8 cellular contexts compared by ENCODE assay signal in the genomic region with DNA sequence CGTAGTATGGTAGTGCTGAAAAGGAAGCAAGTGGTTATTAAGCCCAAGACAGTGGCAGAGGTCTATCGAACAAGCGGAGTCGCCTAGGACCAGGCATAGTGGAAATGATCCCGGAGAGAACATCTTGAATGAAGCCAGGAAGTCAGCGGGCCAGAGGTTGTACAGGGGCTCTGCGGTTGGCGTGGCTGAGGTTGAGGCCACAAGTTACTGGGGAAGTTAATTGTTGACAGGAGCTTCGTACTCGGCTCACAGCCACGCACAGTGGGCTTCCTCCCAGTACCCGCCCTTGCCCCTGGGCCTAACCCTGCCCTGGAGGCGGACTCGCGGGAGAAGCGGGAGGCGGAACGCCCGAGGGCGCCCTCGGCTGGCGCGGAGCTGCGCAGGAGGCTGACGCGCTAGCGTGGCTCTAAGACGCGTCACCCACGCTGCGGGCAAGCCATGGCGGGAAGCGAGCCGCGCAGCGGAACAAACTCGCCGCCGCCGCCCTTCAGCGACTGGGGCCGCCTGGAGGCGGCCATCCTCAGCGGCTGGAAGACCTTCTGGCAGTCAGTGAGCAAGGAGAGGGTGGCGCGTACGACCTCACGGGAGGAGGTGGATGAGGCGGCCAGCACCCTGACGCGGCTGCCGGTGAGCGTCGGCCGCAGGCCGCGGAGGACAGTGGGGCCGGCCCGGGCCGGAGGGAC. TPM values are rescaled to one million over a fixed set of nuclear protein-coding genes. Genes with fewer than 3 reads are reported as not detected.
DNase-seq lines count a peak whose midpoint lies in the region; ATAC-seq, FAIRE-seq and TF ChIP-seq lines count a peak whose summit lies in the region.

A gene with protein sequence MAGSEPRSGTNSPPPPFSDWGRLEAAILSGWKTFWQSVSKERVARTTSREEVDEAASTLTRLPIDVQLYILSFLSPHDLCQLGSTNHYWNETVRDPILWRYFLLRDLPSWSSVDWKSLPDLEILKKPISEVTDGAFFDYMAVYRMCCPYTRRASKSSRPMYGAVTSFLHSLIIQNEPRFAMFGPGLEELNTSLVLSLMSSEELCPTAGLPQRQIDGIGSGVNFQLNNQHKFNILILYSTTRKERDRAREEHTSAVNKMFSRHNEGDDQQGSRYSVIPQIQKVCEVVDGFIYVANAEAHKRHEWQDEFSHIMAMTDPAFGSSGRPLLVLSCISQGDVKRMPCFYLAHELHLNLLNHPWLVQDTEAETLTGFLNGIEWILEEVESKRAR (plus strand): TSS at position 410 of the 683 bp plus-strand sequence. CDS start 29 bp downstream, at position 439.

- intact Hi-C loops in heart left ventricle (cut with DNase I) (loop anchor here in 8 of 10 donors (1.0 to 10.0 kb wide), 7 partner anchors 20 to 840 kb away; a partner anchor contains a TSS), prostate gland (cut with DNase I) (loop anchor here (2.0 kb wide), 1 partner anchor 68 kb away; no protein-coding TSS in a partner anchor)

- H3K9me3 ChIP-seq in adipocyte (ENCODE audit: control insufficient read depth, low read length) (no peaks in the 10 kb centered on the region), heart left ventricle (no peaks in the 10 kb centered on the region), prostate gland (no peaks in the 10 kb centered on the region)

- WGBS in heart left ventricle, 4 donors: 1 to 3% (median 1%) methylated on average over 28 to 60 of the region's 60 CpGs
- 2% methylated on average over 44 of the region's 60 CpGs for WGBS in prostate gland

- TF ChIP-seq POLR2A in GM12891 (IDR thresholded peaks at IDR 0.05; ENCODE audit: low read depth, low read length) (peak; percentile 86), heart left ventricle (IDR thresholded peaks at IDR 0.05) (peak in 1 of 2 donors; percentile 42), prostate gland (IDR thresholded peaks at IDR 0.05) (peak; percentile 30)

- H3K4me1 ChIP-seq in adipocyte (ENCODE audit: control insufficient read depth, insufficient read depth, low read length) (peaks cover 11% of the 10 kb centered on the region), heart left ventricle (peaks cover 0 to 25% (median 11%) of the 10 kb centered on the region in 12 donors), prostate gland (replicated peaks) (no peaks in the 10 kb centered on the region)

- peaks cover 18% of the 10 kb centered on the region for H3K36me3 ChIP-seq in adipocyte (ENCODE audit: control insufficient read depth, insufficient read depth, low read length, severe bottlenecking)
- H3K36me3 ChIP-seq in heart left ventricle: peaks cover 0 to 34% (median 24%) of the 10 kb centered on the region in 9 donors
- no peaks in the 10 kb centered on the region for H3K36me3 ChIP-seq in prostate gland

- TF ChIP-seq CTCF in heart left ventricle (IDR thresholded peaks at IDR 0.05) (peak; percentile 38 to 85 (median 56)), prostate gland (IDR thresholded peaks at IDR 0.05) (peak in 3 of 4 experiments; percentile 42 to 57 (median 54))

- no peaks in the 10 kb centered on the region for H3K27me3 ChIP-seq in adipocyte (replicated peaks; ENCODE audit: control insufficient read depth, insufficient read depth, low read length)
- H3K27me3 ChIP-seq in heart left ventricle: no peaks in the 10 kb centered on the region
- H3K27me3 ChIP-seq in prostate gland (replicated peaks; ENCODE audit: insufficient read depth): no peaks in the 10 kb centered on the region

- H3K27ac ChIP-seq in heart left ventricle (peak within 1 kb of the TSS; percentile 84 to 98 (median 96)), prostate gland (peak within 1 kb of the TSS; percentile 94 to 97)

- H3K4me3 ChIP-seq in adipocyte (ENCODE audit: low read length) (peak within 1 kb of the TSS; percentile 87), heart left ventricle (peak within 1 kb of the TSS; percentile 63 to 93 (median 82)), prostate gland (peak within 1 kb of the TSS; percentile 80 to 82)

- ATAC-seq in HG02759 (IDR thresholded peaks at IDR 0.05; ENCODE audit: unreplicated experiment) (peak; percentile 96), heart left ventricle (peak; percentile 96 to 99 (median 98))

- peak; percentile 91 for FAIRE-seq in GM12891 (lab: Jason Lieb, UNC)

- peak within 1 kb of the TSS; percentile 90 for H3K9ac ChIP-seq in adipocyte (ENCODE audit: low read length)

- peak; percentile 49 for DNase-seq in GM12891 (ENCODE audit: insufficient read length, low spot score)
- peak; percentile 63 to 91 (median 90) for DNase-seq in NCI-H1417 (lab: John Stamatoyannopoulos, UW)
- DNase-seq in T follicular helper cell (ENCODE audit: low read depth): peak; percentile 82
- peak; percentile 96 for DNase-seq in adipocyte (ENCODE audit: low read depth)
- peak; percentile 85 to 93 (median 91) for DNase-seq in heart left ventricle
- DNase-seq in prostate gland (ENCODE audit: low spot score): peak; percentile 74
- DNase-seq in ureter (ENCODE audit: low spot score): peak; percentile 88

TF ChIP-seq in GM12891, 5 proteins besides CTCF, POLR2A, EP300 and RAD21:
- peak; percentile 82 for TF ChIP-seq PAX5 (IDR thresholded peaks at IDR 0.05; ENCODE audit: insufficient read depth, low read length, severe bottlenecking)
- TF ChIP-seq TAF1 (IDR thresholded peaks at IDR 0.05; ENCODE audit: low read depth, low read length): peak; percentile 58
- peak; percentile 72 for TF ChIP-seq POU2F2 (IDR thresholded peaks at IDR 0.05; ENCODE audit: low read depth, low read length)
- TF ChIP-seq SPI1 (IDR thresholded peaks at IDR 0.05; ENCODE audit: low read depth, low read length): no peak
- peak; percentile 84 for TF ChIP-seq POLR2AphosphoS5 (IDR thresholded peaks at IDR 0.05; ENCODE audit: low read depth, low read length)

RNA-seq across cellular contexts. Expression of the gene that starts here (rescaled TPM):
- polyA plus RNA-seq in GM12891 (2012; ENCODE audit: low read depth, missing spikeins): 8.7 TPM
- total RNA-seq in heart left ventricle (1 to 10 TPM; 2.4 to 8.1 (median 3.4) TPM), prostate gland (10 to 100 TPM; 14.4 to 25.7 TPM), ureter (16.2 TPM)
- 1 to 10 TPM; 2.5 to 3.9 TPM for polyA plus RNA-seq in heart left ventricle

Comparison
In these comparisons a context has a peak if more than half of its experiments do, and no peak if none do; other contexts are left out.
1. Peak in every context shown above with its lines: DNase-seq, ATAC-seq, H3K4me3 ChIP-seq and H3K27ac ChIP-seq.